17 cellular contexts compared by ENCODE assay signal in the genomic region with DNA sequence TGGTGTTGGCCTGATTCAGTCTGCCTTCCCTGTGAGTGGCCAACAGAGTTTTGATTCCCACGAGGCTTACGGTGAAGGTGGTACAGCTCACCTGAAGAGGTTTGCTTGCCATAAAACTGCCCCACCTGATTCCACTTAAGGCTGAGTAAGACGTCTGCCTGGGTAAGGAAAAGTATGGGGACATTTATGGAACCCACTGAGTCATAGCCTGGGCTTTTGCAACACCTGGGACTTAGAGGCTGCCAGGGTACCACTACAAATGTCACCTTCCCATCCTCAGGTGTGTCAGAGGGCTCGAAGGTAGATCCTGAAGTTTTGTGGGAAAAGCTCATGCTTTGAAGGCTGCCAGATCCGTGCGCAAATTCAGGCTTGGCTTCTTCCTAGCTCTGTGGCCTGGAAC. TPM values are rescaled to one million over a fixed set of nuclear protein-coding genes. Genes with fewer than 3 reads are reported as not detected.
DNase-seq lines count a peak whose midpoint lies in the region; ATAC-seq and TF ChIP-seq lines count a peak whose summit lies in the region.
"Had no signal": no experiment of that assay in that cellular context is flagged by ENCODE, and none has a peak within 500 bp of the region (broad histone marks: within the 10 kb centered on the region; RNA-seq: fewer than 3 reads in every experiment).

No MANE protein-coding gene starts in this region.

- peak; percentile 47 for DNase-seq in PC-3
- peak; percentile 24 for DNase-seq in coronary artery (ENCODE audit: low spot score)
- DNase-seq in islet precursor cell: peak; percentile 26
- DNase-seq in spleen: peak; percentile 20
- DNase-seq in effector CD4-positive, alpha-beta T cell: no peak
- DNase-seq in mesenchymal stem cell: no peak
- DNase-seq: BE2C; CD4-positive, alpha-beta memory T cell; DMS79; GOT3 had no signal

- no peak overlapping the region for H2AK5ac ChIP-seq in mesenchymal stem cell (ENCODE audit: low read length, severe bottlenecking)

- CTCF ChIA-PET in PC-3 (lab: Charles Lee): no interaction called here

- H3K79me2 ChIP-seq in PC-3 (ENCODE audit: low read length): no peaks in the 10 kb centered on the region

- peak overlapping the region; percentile 79 for H3K27ac ChIP-seq in PC-3 (ENCODE audit: low read length)
- no peak overlapping the region for H3K27ac ChIP-seq in coronary artery
- H3K27ac ChIP-seq in spleen: no peak overlapping the region
- H3K27ac ChIP-seq in mesenchymal stem cell (ENCODE audit: low read length, poor library complexity, severe bottlenecking): no peak overlapping the region
- H3K27ac ChIP-seq: A549, C4-2B, HL-60 had no signal

- no peaks in the 10 kb centered on the region for H3K9me2 ChIP-seq in PC-3 (replicated peaks; ENCODE audit: low read length)

- H2BK15ac ChIP-seq in mesenchymal stem cell (ENCODE audit: low read depth, poor library complexity, severe bottlenecking): no peak overlapping the region

- TF ChIP-seq CTCF in PC-3 (conservative IDR thresholded peaks at IDR 0.05; ENCODE audit: low read depth, low read length): no peak
- no peak for TF ChIP-seq CTCF in coronary artery (IDR thresholded peaks at IDR 0.05)
- no peak for TF ChIP-seq CTCF in spleen (IDR thresholded peaks at IDR 0.05 in 8 of 11, conservative IDR thresholded peaks at IDR 0.05 in 3 of 11)

- no peak overlapping the region for H3K23ac ChIP-seq in mesenchymal stem cell (ENCODE audit: low read length in 2 of 2)

- H3K9ac ChIP-seq in PC-3 (ENCODE audit: low read length) (peak overlapping the region; percentile 40; the same call in 1 of the 2 replicates), mesenchymal stem cell (ENCODE audit: low read length) (no peak overlapping the region)

- intact Hi-C loops in PC-3 (cut with micrococcal nuclease): no loop called here
- intact Hi-C loops in spleen (cut with DNase I; ENCODE audit: low total_unique reads): no loop called here

- no peak for ATAC-seq in PC-3
- ATAC-seq in HG03342 (IDR thresholded peaks at IDR 0.05; ENCODE audit: unreplicated experiment): no peak
- ATAC-seq: A549, GM12878 had no signal

- no peak overlapping the region for H4K91ac ChIP-seq in mesenchymal stem cell (ENCODE audit: low read length)

- WGBS in spleen, 5 donors: 82 to 96% (median 90%) methylated on average over 6 of the region's 6 CpGs
- 82% methylated on average over 6 of the region's 6 CpGs for WGBS in mesenchymal stem cell

- H3K27me3 ChIP-seq in PC-3 (ENCODE audit: low read length): no peaks in the 10 kb centered on the region
- no peaks in the 10 kb centered on the region for H3K27me3 ChIP-seq in spleen (replicated peaks in 1 of 7)
- peaks cover 0 to 6% of the 10 kb centered on the region in 2 experiments for H3K27me3 ChIP-seq in mesenchymal stem cell (ENCODE audit: control insufficient read depth in 1 of 2, insufficient read depth in 1 of 2, low read length in 2 of 2)
- H3K27me3 ChIP-seq: BE2C had no signal

- H2BK5ac ChIP-seq in mesenchymal stem cell (ENCODE audit: low read depth, low read length, poor library complexity, severe bottlenecking): no peak overlapping the region

- H4K20me1 ChIP-seq in PC-3 (ENCODE audit: low read length): no peaks in the 10 kb centered on the region

- POLR2A ChIA-PET in PC-3 (lab: Charles Lee; ENCODE audit: unreplicated experiment): no interaction called here

- no peak overlapping the region for H4K8ac ChIP-seq in mesenchymal stem cell (ENCODE audit: low read length)

- H3K36me3 ChIP-seq in PC-3 (ENCODE audit: low read depth, low read length): no peaks in the 10 kb centered on the region
- no peaks in the 10 kb centered on the region for H3K36me3 ChIP-seq in spleen
- no peaks in the 10 kb centered on the region for H3K36me3 ChIP-seq in mesenchymal stem cell (ENCODE audit: control insufficient read depth in 1 of 2, insufficient read depth in 2 of 2, low read depth in 1 of 2, low read length in 2 of 2)
- H3K36me3 ChIP-seq: BE2C, HAP-1 had no signal

- H3K4me2 ChIP-seq in PC-3 (ENCODE audit: low read length) (no peak overlapping the region), mesenchymal stem cell (ENCODE audit: low read length, poor library complexity, severe bottlenecking) (no peak overlapping the region)
- H3K4me2 ChIP-seq: A549 had no signal

- H2BK120ac ChIP-seq in mesenchymal stem cell (ENCODE audit: low read depth, low read length): no peak overlapping the region

- no peak overlapping the region for H2AFZ ChIP-seq in PC-3 (ENCODE audit: low read length)
- H2AFZ ChIP-seq in mesenchymal stem cell (ENCODE audit: low read depth, low read length): no peak overlapping the region

- no peaks in the 10 kb centered on the region for H3F3A ChIP-seq in PC-3 (ENCODE audit: low read length, unreplicated experiment)

- no peak overlapping the region for H3K18ac ChIP-seq in mesenchymal stem cell (ENCODE audit: low read depth in 1 of 2, low read length in 2 of 2)

- H3K9me3 ChIP-seq in PC-3 (ENCODE audit: low read length) (no peaks in the 10 kb centered on the region), spleen (peaks cover 0 to 10% (median 0%) of the 10 kb centered on the region in 8 donors), mesenchymal stem cell (ENCODE audit: control insufficient read depth, low read length) (peaks cover 9% of the 10 kb centered on the region)
- H3K9me3 ChIP-seq: A549, BE2C, HAP-1 had no signal

- H3K14ac ChIP-seq in mesenchymal stem cell (ENCODE audit: low read length in 2 of 2): peak overlapping the region in 1 of 2 experiments; percentile 87

- no peaks in the 10 kb centered on the region for H3K79me1 ChIP-seq in mesenchymal stem cell (replicated peaks; ENCODE audit: low read length, poor library complexity, severe bottlenecking)

- no peak overlapping the region for H3K4me3 ChIP-seq in PC-3 (ENCODE audit: low read length)
- no peak overlapping the region for H3K4me3 ChIP-seq in coronary artery
- no peak overlapping the region for H3K4me3 ChIP-seq in spleen
- no peak overlapping the region for H3K4me3 ChIP-seq in mesenchymal stem cell (ENCODE audit: insufficient read depth in 1 of 2, low read depth in 1 of 2, low read length in 2 of 2)
- H3K4me3 ChIP-seq: A549, GM12878, HAP-1 had no signal

- no peak overlapping the region for H3K4ac ChIP-seq in mesenchymal stem cell (ENCODE audit: low read depth in 1 of 2, low read length in 2 of 2)

- no peak for TF ChIP-seq POLR2A in spleen (IDR thresholded peaks at IDR 0.05)

- H2BK12ac ChIP-seq in mesenchymal stem cell (ENCODE audit: low read length in 2 of 2): no peak overlapping the region

- no TSS peak for BruUV-seq in PC-3 (replicated peaks; lab: Mats Ljungman, UMichigan)

- H3K4me1 ChIP-seq in PC-3 (ENCODE audit: insufficient read depth, low read length): peaks cover 15% of the 10 kb centered on the region
- no peaks in the 10 kb centered on the region for H3K4me1 ChIP-seq in spleen
- no peaks in the 10 kb centered on the region for H3K4me1 ChIP-seq in mesenchymal stem cell (ENCODE audit: control insufficient read depth, insufficient read depth, low read depth, low read length)
- H3K4me1 ChIP-seq: A549, BE2C, HAP-1 had no signal

RNA-seq across cellular contexts. Expression of gene SLCO2A1, which starts 56.9 kb away (rescaled TPM):
- total RNA-seq in PC-3 (2014; rRNA removed) (not detected in 2 replicates), spleen (100 to 1,000 TPM in 1 of 7 donors, 10 to 100 TPM in 6; 18.2 to 118 (median 46.4) TPM)
- polyA plus RNA-seq in spleen: 1 to 10 TPM; 4.8 to 6.7 (median 5.4) TPM
- polyA plus RNA-seq in mesenchymal stem cell (2013, experiment 1 of 2): 1.2 TPM
- polyA plus RNA-seq in mesenchymal stem cell (2013, experiment 2 of 2): 1.4 TPM
- total RNA-seq: CD4-positive, alpha-beta memory T cell; G401 had no signal
- polyA plus RNA-seq: CD4-positive, alpha-beta memory T cell; GM12878 had no signal

Comparison
In these comparisons a context has a peak if more than half of its experiments do, and no peak if none do; other contexts are left out.
1. DNase-seq: peak in PC-3 (single experiment), coronary artery (single experiment), islet precursor cell (single experiment) and spleen (single experiment); none in effector CD4-positive, alpha-beta T cell (single experiment) and mesenchymal stem cell (single experiment).
2. RNA of gene SLCO2A1, which starts 56.9 kb away (total RNA-seq): 18.2 to 118 TPM in spleen; not detected in PC-3; every median in the first group is over 10 times any median in the second.